Comparison of ENCODE assay signal across 1 cellular context in genomic region chr10:22617516-22617915, GRCh38.
TF ChIP-seq lines count a peak whose summit lies in the region.

No MANE protein-coding gene starts in this region.

TF ChIP-seq in H1, 55 proteins besides CTCF, POLR2A, EP300 and RAD21:
- TF ChIP-seq CHD7 (IDR thresholded peaks at IDR 0.05; ENCODE audit: insufficient replicate concordance, low read length) (no peak), EGR1 (IDR thresholded peaks at IDR 0.05; ENCODE audit: borderline replicate concordance, low read depth, low read length) (no peak), SIN3A (conservative IDR thresholded peaks at IDR 0.05 in 1 of 2, IDR thresholded peaks at IDR 0.05 in 1 of 2; ENCODE audit: low read depth in 1 of 2, low read length in 2 of 2) (no peak), BRCA1 (IDR thresholded peaks at IDR 0.05; ENCODE audit: low read depth, low read length) (no peak), MAX (IDR thresholded peaks at IDR 0.05) (no peak)
